In genomic region chr20:45338121-45339030, GRCh38 we compare ENCODE assay signal across 10 cellular contexts. TPM values are rescaled to one million over a fixed set of nuclear protein-coding genes. Genes with fewer than 3 reads are reported as not detected.
DNase-seq lines count a peak whose midpoint lies in the region; ATAC-seq and TF ChIP-seq lines count a peak whose summit lies in the region.
"Had no signal": no experiment of that assay in that cellular context is flagged by ENCODE, and none has a peak within 500 bp of the region (broad histone marks: within the 10 kb centered on the region; RNA-seq: fewer than 3 reads in every experiment).

No MANE protein-coding gene starts in this region.

- peak overlapping the region; percentile 37 for H3K9ac ChIP-seq in iPS-15b (ENCODE audit: low read depth, low read length)

- ATAC-seq in HG03378 (IDR thresholded peaks at IDR 0.05; ENCODE audit: unreplicated experiment) = no peak

- DNase-seq in WERI-Rb-1 (no peak), testis (no peak), hepatic stellate cell (ENCODE audit: low spot score) (no peak), GM19240 (ENCODE audit: insufficient read length, low spot score) (no peak)
- DNase-seq: activated CD4-positive, alpha-beta T cell treated with anti-CD3 and anti-CD28 coated beads for 1 hour; NCI-H526 treated with DMSO at 0.1 percent for 48 hours had no signal

- H3K4me1 ChIP-seq in iPS-15b (ENCODE audit: control insufficient read depth, insufficient read depth, low read length) = peaks cover 57% of the 10 kb centered on the region
- H3K4me1 ChIP-seq in testis = peaks cover 51% of the 10 kb centered on the region

- H3K4me3 ChIP-seq in WERI-Rb-1 (ENCODE audit: low read depth, low read length) = no peak overlapping the region
- no peak overlapping the region for H3K4me3 ChIP-seq in iPS-15b (ENCODE audit: low read depth, low read length)
- H3K4me3 ChIP-seq in testis = no peak overlapping the region

- TF ChIP-seq POLR2A in testis (IDR thresholded peaks at IDR 0.05) = no peak

- H3K27ac ChIP-seq in WERI-Rb-1 (peak overlapping the region; percentile 54), testis (peak overlapping the region; percentile 22 to 64)

- H3K9me3 ChIP-seq in WERI-Rb-1 (ENCODE audit: severe bottlenecking) = no peaks in the 10 kb centered on the region
- no peaks in the 10 kb centered on the region for H3K9me3 ChIP-seq in iPS-15b (ENCODE audit: control insufficient read depth, insufficient read depth, low read length)
- no peaks in the 10 kb centered on the region for H3K9me3 ChIP-seq in testis

- no peak for TF ChIP-seq CTCF in WERI-Rb-1 (IDR thresholded peaks at IDR 0.05; ENCODE audit: low read depth, low read length)
- no peak for TF ChIP-seq CTCF in testis (IDR thresholded peaks at IDR 0.05)

- H3K36me3 ChIP-seq in WERI-Rb-1 (peaks cover 54% of the 10 kb centered on the region), iPS-15b (ENCODE audit: control insufficient read depth, insufficient read depth, low read length) (peaks cover 4% of the 10 kb centered on the region), testis (ENCODE audit: low read depth, missing control alignments) (no peaks in the 10 kb centered on the region)

- H3K27me3 ChIP-seq in WERI-Rb-1 (ENCODE audit: insufficient read depth, low read depth, severe bottlenecking) (no peaks in the 10 kb centered on the region), iPS-15b (ENCODE audit: control insufficient read depth, insufficient read depth, low read length) (no peaks in the 10 kb centered on the region), testis (no peaks in the 10 kb centered on the region)

- WGBS in testis, 2 donors = 89% methylated on average over 11 of the region's 11 CpGs

- intact Hi-C loops in testis (cut with DNase I; ENCODE audit: low total_unique reads) = no loop called here

RNA-seq across cellular contexts. Expression of gene SDC4, which starts 9.8 kb away (rescaled TPM):
- total RNA-seq in testis = 100 to 1,000 TPM; 191 to 234 TPM
- 124 TPM for polyA plus RNA-seq in testis (ENCODE audit: insufficient read depth, low read depth, low replicate concordance)

RNA-seq across cellular contexts. Expression of gene SYS1, which starts 24.6 kb away (rescaled TPM):
- total RNA-seq in testis = 10 to 100 TPM; 33.1 to 34.6 TPM
- 20.0 TPM for polyA plus RNA-seq in testis (ENCODE audit: insufficient read depth, low read depth, low replicate concordance)

RNA-seq across cellular contexts. Expression of gene MATN4, which starts 30.3 kb away (rescaled TPM):
- 1 to 10 TPM; 2.8 to 3.5 TPM for total RNA-seq in testis
- 1.1 TPM for polyA plus RNA-seq in testis (ENCODE audit: insufficient read depth, low read depth, low replicate concordance)
- total RNA-seq: cerebellum, mesenteric fat pad had no signal

RNA-seq across cellular contexts. Expression of gene RBPJL, which starts 31.7 kb away (rescaled TPM):
- total RNA-seq in testis = 1 to 10 TPM in 1 of 2 donors, under 1 TPM in 1; 0.43 to 1.1 TPM
- 0.26 TPM for polyA plus RNA-seq in testis (ENCODE audit: insufficient read depth, low read depth, low replicate concordance)
- total RNA-seq: cerebellum, mesenteric fat pad had no signal

RNA-seq across cellular contexts. Expression of gene TP53TG5, which starts 39.7 kb away (rescaled TPM):
- total RNA-seq in testis = 10 to 100 TPM in 1 of 2 donors, 1 to 10 TPM in 1; 6.4 to 12.3 TPM
- 28.2 TPM for polyA plus RNA-seq in testis (ENCODE audit: insufficient read depth, low read depth, low replicate concordance)
- total RNA-seq: cerebellum, mesenteric fat pad had no signal
